Comparison of ENCODE assay signal across 1 cellular context in genomic region chr9:120868676-120869359, GRCh38.
TF ChIP-seq lines count a peak whose summit lies in the region.

No MANE protein-coding gene starts in this region.

TF ChIP-seq in HepG2, 621 proteins besides CTCF, POLR2A, EP300 and RAD21:
- TF ChIP-seq FIP1L1 (IDR thresholded peaks at IDR 0.05; ENCODE audit: borderline replicate concordance, insufficient read depth, low read depth, low read length) (no peak), AGO2 (optimal IDR thresholded peaks at IDR 0.05; ENCODE audit: low read depth, low read length) (peak; percentile 70), ZBTB33 (CRISPR knock-in tag; IDR thresholded peaks at IDR 0.05) (peak; percentile 54; the same call in 1 of the 2 replicates), RBFOX2 (IDR thresholded peaks at IDR 0.05; ENCODE audit: low read depth, low read length) (peak; percentile 40)
TF ChIP-seq in HepG2: peak in this region for 3.
